ENCODE assay signal across 32 cellular contexts in the genomic region with DNA sequence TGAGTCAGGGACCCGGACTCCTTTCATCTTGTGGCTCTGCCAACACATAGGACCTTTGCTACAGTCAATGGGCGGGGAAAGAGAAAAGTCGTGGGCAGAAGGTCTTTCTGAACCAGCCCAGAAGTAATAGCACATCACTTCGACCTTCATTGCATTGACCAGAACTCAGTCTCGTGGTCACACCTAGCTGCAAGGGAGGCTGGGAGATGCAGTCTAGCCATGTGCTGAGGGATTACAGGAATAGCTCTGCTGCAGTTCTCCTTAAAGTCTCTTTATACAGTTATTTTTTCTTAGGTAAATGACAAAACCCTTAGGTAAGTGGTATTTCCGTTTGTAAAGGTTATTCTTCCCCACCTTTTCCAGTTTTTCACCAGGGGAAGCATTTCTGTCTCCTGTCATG. TPM values are rescaled to one million over a fixed set of nuclear protein-coding genes. Genes with fewer than 3 reads are reported as not detected.
"Had no signal": no experiment of that assay in that cellular context is flagged by ENCODE, and none has a peak within 500 bp of the region (broad histone marks: within the 10 kb centered on the region; RNA-seq: fewer than 3 reads in every experiment).

No MANE protein-coding gene starts in this region.

- DNase-seq: colonic mucosa; cortex of kidney; dermis blood vessel endothelial cell; dorsolateral prefrontal cortex; effector CD4-positive, alpha-beta T cell; effector CD8-positive, alpha-beta T cell; effector memory CD4-positive, alpha-beta T cell; effector memory CD8-positive, alpha-beta T cell; endodermal cell; erythroblast; esophagus squamous epithelium; foreskin fibroblast; foreskin keratinocyte; foreskin melanocyte; gastrocnemius medialis; glutamatergic neuron; head of caudate nucleus; heart left ventricle; heart right ventricle had no signal

- H3K4me1 Mint-ChIP-seq: endodermal cell had no signal

- H3K27ac Mint-ChIP-seq: dendritic cell treated with granulocyte-macrophage colony-stimulating factor and Interleukin-4, amounts not matched to agents 40 ng/mL and 50 ng/mL, for 4 days; effector memory CD8-positive, alpha-beta T cell; endodermal cell had no signal

- H3K9me3 ChIP-seq: colonic mucosa, esophagus squamous epithelium, gastrocnemius medialis had no signal

- H3K4me3 Mint-ChIP-seq: dendritic cell treated with granulocyte-macrophage colony-stimulating factor and Interleukin-4, amounts not matched to agents 40 ng/mL and 50 ng/mL, for 4 days; effector memory CD8-positive, alpha-beta T cell; endodermal cell had no signal

- H3K27me3 ChIP-seq: colonic mucosa, dorsolateral prefrontal cortex, gastrocnemius medialis, gastroesophageal sphincter, heart left ventricle, heart right ventricle, hepatocyte had no signal

- H3K4me3 ChIP-seq: colonic mucosa, coronary artery, dorsolateral prefrontal cortex, esophagus squamous epithelium, gastrocnemius medialis, gastroesophageal sphincter, heart left ventricle, heart right ventricle, hepatocyte had no signal

- H3K79me2 ChIP-seq: hepatocyte had no signal

- H3K36me3 ChIP-seq: colonic mucosa, esophagus squamous epithelium, gastrocnemius medialis, gastroesophageal sphincter had no signal

- H3K4me1 ChIP-seq: colonic mucosa, esophagus squamous epithelium, foreskin keratinocyte, gastroesophageal sphincter, heart left ventricle, heart right ventricle had no signal

- FAIRE-seq: colon, endometrium, endothelial cell of umbilical vein, frontal cortex had no signal

- H2AFZ ChIP-seq: hepatocyte had no signal

- H3K4me2 ChIP-seq: hepatocyte had no signal

- ATAC-seq: effector memory CD8-positive, alpha-beta T cell; esophagus mucosa; foreskin keratinocyte; gastrocnemius medialis; gastroesophageal sphincter; heart left ventricle; heart right ventricle had no signal

- H3K9me3 Mint-ChIP-seq: dendritic cell treated with granulocyte-macrophage colony-stimulating factor and Interleukin-4, amounts not matched to agents 40 ng/mL and 50 ng/mL, for 4 days; effector memory CD8-positive, alpha-beta T cell had no signal

- H3K27ac ChIP-seq: colonic mucosa, coronary artery, dorsolateral prefrontal cortex, epithelial cell of prostate, esophagus squamous epithelium, foreskin keratinocyte, gastrocnemius medialis, gastroesophageal sphincter, heart left ventricle, heart right ventricle, hepatocyte had no signal

RNA-seq across cellular contexts. Expression of a gene that starts 25.4 kb away (rescaled TPM):
- total RNA-seq: dermis microvascular lymphatic vessel endothelial cell, glomerular endothelial cell had no signal
- polyA plus RNA-seq: fibroblast of lung had no signal
